1 cellular context compared by ENCODE assay signal in genomic region chr11:124751391-124751740, GRCh38.
TF ChIP-seq lines count a peak whose summit lies in the region.

No MANE protein-coding gene starts in this region.

TF ChIP-seq in H1, 55 proteins besides CTCF, POLR2A, EP300 and RAD21:
- TF ChIP-seq CBX8 (IDR thresholded peaks at IDR 0.05; ENCODE audit: borderline replicate concordance, low read depth, low read length) (no peak), RXRA (IDR thresholded peaks at IDR 0.05; ENCODE audit: insufficient read depth, low read depth, low read length) (no peak), FOSL1 (IDR thresholded peaks at IDR 0.05; ENCODE audit: insufficient read depth, low read depth, low read length) (no peak), TEAD4 (IDR thresholded peaks at IDR 0.05; ENCODE audit: low read depth, low read length) (no peak), KDM1A (IDR thresholded peaks at IDR 0.05; ENCODE audit: borderline replicate concordance, low read length) (no peak), CEBPB (IDR thresholded peaks at IDR 0.05; ENCODE audit: low read depth, low read length) (no peak), ASH2L (IDR thresholded peaks at IDR 0.05; ENCODE audit: low read length) (peak; percentile 20)
